Comparison of ENCODE assay signal across 18 cellular contexts in the genomic region with DNA sequence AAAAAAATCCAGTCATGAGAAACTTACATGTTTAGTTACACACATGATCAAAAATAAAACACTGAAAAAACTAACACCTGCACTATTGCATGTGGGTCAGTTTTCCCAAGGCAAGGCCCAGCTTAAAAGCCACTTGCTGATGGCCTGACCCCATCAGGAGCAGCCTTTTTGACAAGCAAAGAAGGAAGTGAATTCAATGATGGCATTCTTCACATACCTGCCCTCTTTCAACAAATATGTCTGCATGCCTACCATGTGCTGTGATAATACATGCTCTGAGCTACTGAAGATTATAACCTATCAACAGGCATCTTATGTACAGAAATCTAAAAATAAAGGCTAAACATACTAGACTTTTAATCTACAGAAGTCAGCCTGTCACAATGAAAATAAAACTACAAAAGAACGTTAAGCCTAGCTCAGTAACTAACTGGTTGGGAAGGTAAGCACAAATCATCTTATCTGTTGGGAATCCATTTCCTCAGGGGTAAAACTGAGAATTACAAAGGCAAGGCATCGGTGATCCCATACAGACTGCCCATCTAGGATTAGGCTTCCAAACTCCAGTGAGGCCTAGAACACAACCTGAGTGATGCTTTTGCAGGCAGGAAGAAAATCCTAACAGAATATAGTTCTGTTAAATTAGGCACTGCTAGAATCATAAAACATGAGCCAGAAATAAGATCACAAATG. TPM values are rescaled to one million over a fixed set of nuclear protein-coding genes. Genes with fewer than 3 reads are reported as not detected.
DNase-seq lines count a peak whose midpoint lies in the region; ATAC-seq and TF ChIP-seq lines count a peak whose summit lies in the region.
"Had no signal": no experiment of that assay in that cellular context is flagged by ENCODE, and none has a peak within 500 bp of the region (broad histone marks: within the 10 kb centered on the region; RNA-seq: fewer than 3 reads in every experiment).

No MANE protein-coding gene starts in this region.

- CTCF ChIA-PET in SK-N-SH (lab: Yijun Ruan, JAX), result interaction anchor here (0.7 to 5.9 kb wide), 5 partner anchors 10 to 106 kb away, joined by 3 to 30 read pairs (median 3); a partner anchor contains a TSS

- H3K27ac ChIP-seq in SK-N-SH (ENCODE audit: low read depth in 2 of 2, low read length in 1 of 2) (peak overlapping the region in 1 of 2 experiments; percentile 6; a peak in 2 of 4 replicates), esophagus squamous epithelium (peak overlapping the region in 3 of 4 donors; percentile 65 to 93 (median 67)), neuronal stem cell (replicated peaks; ENCODE audit: low read length) (peak overlapping the region; percentile 79)
- H3K27ac ChIP-seq: 22Rv1, hepatocyte had no signal

- no peak overlapping the region for H3K4me3 Mint-ChIP-seq in type B pancreatic cell
- H3K4me3 Mint-ChIP-seq: activated CD4-positive, alpha-beta memory T cell treated with anti-CD3 and anti-CD28 coated beads for 36 hours; CD4-positive, CD25-positive, alpha-beta regulatory T cell had no signal

- no peak overlapping the region for H2BK12ac ChIP-seq in neuronal stem cell (ENCODE audit: low read length)

- no peaks in the 10 kb centered on the region for H3K36me3 ChIP-seq in SK-N-SH (replicated peaks in 1 of 2; ENCODE audit: control insufficient read depth in 1 of 2, insufficient read depth in 2 of 2, low read length in 1 of 2)
- no peaks in the 10 kb centered on the region for H3K36me3 ChIP-seq in esophagus squamous epithelium
- no peaks in the 10 kb centered on the region for H3K36me3 ChIP-seq in neuronal stem cell (replicated peaks in 1 of 2; ENCODE audit: control insufficient read depth in 2 of 2, insufficient read depth in 2 of 2, low read length in 2 of 2)
- H3K36me3 ChIP-seq in mucosa of descending colon (ENCODE audit: low read depth), result no peaks in the 10 kb centered on the region

- intact Hi-C loops in esophagus squamous epithelium (cut with DNase I) (no loop called here), mucosa of descending colon (cut with DNase I, micrococcal nuclease) (no loop called here)

- peaks cover 12% of the 10 kb centered on the region for H3K4me1 Mint-ChIP-seq in type B pancreatic cell (ENCODE audit: unreplicated experiment)
- H3K4me1 Mint-ChIP-seq: CD4-positive, CD25-positive, alpha-beta regulatory T cell had no signal

- no peak overlapping the region for H3K18ac ChIP-seq in neuronal stem cell (ENCODE audit: low read length)

- H3K9me2 ChIP-seq in SK-N-SH, result no peaks in the 10 kb centered on the region

- TF ChIP-seq CTCF in SK-N-SH (IDR thresholded peaks at IDR 0.05) (no peak), esophagus squamous epithelium (IDR thresholded peaks at IDR 0.05) (no peak), type B pancreatic cell (conservative IDR thresholded peaks at IDR 0.05) (no peak), mucosa of descending colon (IDR thresholded peaks at IDR 0.05) (no peak)

- no peak overlapping the region for H3K4ac ChIP-seq in neuronal stem cell (ENCODE audit: low read length)

- H2BK5ac ChIP-seq in neuronal stem cell (ENCODE audit: low read length), result no peak overlapping the region

- H3K4me1 ChIP-seq in SK-N-SH (ENCODE audit: control insufficient read depth in 1 of 2, insufficient read depth in 2 of 2, low read depth in 1 of 2, low read length in 1 of 2) (peaks cover 10 to 18% of the 10 kb centered on the region in 2 experiments; a peak in 3 of 4 replicates), esophagus squamous epithelium (peaks cover 0 to 43% (median 12%) of the 10 kb centered on the region in 3 donors), neuronal stem cell (ENCODE audit: control insufficient read depth in 2 of 2, insufficient read depth in 1 of 2, low read depth in 1 of 2, low read length in 2 of 2) (peaks cover 0 to 8% of the 10 kb centered on the region in 2 donors), mucosa of descending colon (ENCODE audit: low read depth) (no peaks in the 10 kb centered on the region)

- H3K79me2 ChIP-seq in SK-N-SH (ENCODE audit: insufficient read depth), result peaks cover 35% of the 10 kb centered on the region

- no peaks in the 10 kb centered on the region for H3K27me3 Mint-ChIP-seq in type B pancreatic cell
- H3K27me3 Mint-ChIP-seq: activated CD4-positive, alpha-beta memory T cell treated with anti-CD3 and anti-CD28 coated beads for 36 hours had no signal

- H4K8ac ChIP-seq in neuronal stem cell (ENCODE audit: low read depth, low read length), result no peak overlapping the region

- H3K4me2 ChIP-seq in SK-N-SH, result no peak overlapping the region
- no peak overlapping the region for H3K4me2 ChIP-seq in neuronal stem cell (ENCODE audit: insufficient read depth, low read length, poor library complexity, severe bottlenecking)
- H3K4me2 ChIP-seq: hepatocyte had no signal

- H3K9ac ChIP-seq in SK-N-SH (no peak overlapping the region), neuronal stem cell (ENCODE audit: low read depth, low read length, poor library complexity) (no peak overlapping the region)

- WGBS in SK-N-SH (ENCODE audit: low lambda C conversion rate), result 46% methylated on average over 2 of the region's 2 CpGs
- WGBS in esophagus squamous epithelium, 2 donors, result 49 to 60% methylated on average over 2 of the region's 2 CpGs
- no CpG with 5 or more reads among the region's 2 CpGs for WGBS in neuronal stem cell (ENCODE audit: extremely low coverage in 2 of 2, insufficient read length in 2 of 2, insufficient replicate concordance in 1 of 2), 2 donors

- no peaks in the 10 kb centered on the region for H3K79me1 ChIP-seq in neuronal stem cell (ENCODE audit: low read depth, low read length)

- no peaks in the 10 kb centered on the region for H3K9me3 Mint-ChIP-seq in type B pancreatic cell
- H3K9me3 Mint-ChIP-seq: activated CD4-positive, alpha-beta memory T cell treated with anti-CD3 and anti-CD28 coated beads for 36 hours; CD4-positive, CD25-positive, alpha-beta regulatory T cell had no signal

- no peak for TF ChIP-seq POLR2A in esophagus squamous epithelium (IDR thresholded peaks at IDR 0.05)

- H3K4me3 ChIP-seq in SK-N-SH (ENCODE audit: low read depth in 2 of 2, low read length in 1 of 2), result no peak overlapping the region
- no peak overlapping the region for H3K4me3 ChIP-seq in esophagus squamous epithelium
- H3K4me3 ChIP-seq in neuronal stem cell (ENCODE audit: low read length in 2 of 2), result no peak overlapping the region
- H3K4me3 ChIP-seq in mucosa of descending colon, result no peak overlapping the region
- H3K4me3 ChIP-seq: hepatocyte had no signal

- POLR2A ChIA-PET in SK-N-SH (lab: Yijun Ruan, JAX), result interaction anchor here (0.6 kb wide), 1 partner anchor 8 kb away, joined by 3 read pairs; no protein-coding TSS in a partner anchor

- H2AFZ ChIP-seq in SK-N-SH (ENCODE audit: low read depth) (no peak overlapping the region), neuronal stem cell (ENCODE audit: low read length) (no peak overlapping the region)
- H2AFZ ChIP-seq: hepatocyte had no signal

- H2BK15ac ChIP-seq in neuronal stem cell (ENCODE audit: low read length), result no peak overlapping the region

- ATAC-seq in SK-N-SH treated with all-trans-retinoic acid at 6 μM for 48 hours (peak; percentile 60), mucosa of descending colon (no peak), HG03039 (IDR thresholded peaks at IDR 0.05; ENCODE audit: unreplicated experiment) (no peak)

- no peaks in the 10 kb centered on the region for H3K36me3 Mint-ChIP-seq in type B pancreatic cell
- H3K36me3 Mint-ChIP-seq: activated CD4-positive, alpha-beta memory T cell treated with anti-CD3 and anti-CD28 coated beads for 36 hours; CD4-positive, CD25-positive, alpha-beta regulatory T cell had no signal

- H3K27me3 ChIP-seq in SK-N-SH (ENCODE audit: insufficient read depth), result no peaks in the 10 kb centered on the region
- no peaks in the 10 kb centered on the region for H3K27me3 ChIP-seq in esophagus squamous epithelium
- H3K27me3 ChIP-seq in neuronal stem cell (ENCODE audit: control insufficient read depth in 3 of 3, insufficient read depth in 3 of 3, low read depth in 1 of 3, low read length in 3 of 3), result no peaks in the 10 kb centered on the region
- H3K27me3 ChIP-seq: hepatocyte had no signal

- peak overlapping the region; percentile 85 for H3K27ac Mint-ChIP-seq in type B pancreatic cell
- H3K27ac Mint-ChIP-seq: activated CD4-positive, alpha-beta memory T cell treated with anti-CD3 and anti-CD28 coated beads for 36 hours; CD4-positive, CD25-positive, alpha-beta regulatory T cell had no signal

- H3K14ac ChIP-seq in neuronal stem cell (ENCODE audit: low read length), result no peak overlapping the region

- H3K9me3 ChIP-seq in SK-N-SH, result no peaks in the 10 kb centered on the region
- no peaks in the 10 kb centered on the region for H3K9me3 ChIP-seq in esophagus squamous epithelium
- peaks cover 2 to 4% of the 10 kb centered on the region in 2 donors for H3K9me3 ChIP-seq in neuronal stem cell (replicated peaks in 1 of 2; ENCODE audit: control insufficient read depth in 2 of 2, insufficient read depth in 1 of 2, low read depth in 1 of 2, low read length in 2 of 2)
- no peaks in the 10 kb centered on the region for H3K9me3 ChIP-seq in mucosa of descending colon

- no peaks in the 10 kb centered on the region for H4K20me1 ChIP-seq in SK-N-SH (ENCODE audit: insufficient read depth)

- H3F3A ChIP-seq in SK-N-SH (replicated peaks; ENCODE audit: insufficient read depth), result no peaks in the 10 kb centered on the region

- no peak for TF ChIP-seq RAD21 in SK-N-SH (IDR thresholded peaks at IDR 0.05; ENCODE audit: low read length)

- no peak for TF ChIP-seq EP300 in SK-N-SH (IDR thresholded peaks at IDR 0.05; ENCODE audit: borderline replicate concordance in 1 of 2, low read depth in 1 of 2, low read length in 1 of 2)

- H3K23ac ChIP-seq in neuronal stem cell (ENCODE audit: low read depth, low read length, poor library complexity), result no peak overlapping the region

- no peak overlapping the region for H2BK120ac ChIP-seq in neuronal stem cell (ENCODE audit: low read depth, low read length)

- DNase-seq in SK-N-SH (no peak), esophagus squamous epithelium (lab: John Stamatoyannopoulos, UW) (no peak), neuronal stem cell (ENCODE audit: low spot score) (no peak), type B pancreatic cell (ENCODE audit: extremely low spot score, unreplicated experiment) (no peak), mucosa of descending colon (no peak), DMS153 treated with DMSO at 0.1 percent for 48 hours (lab: John Stamatoyannopoulos, UW; ENCODE audit: unreplicated experiment) (no peak)
- DNase-seq: activated CD4-positive, alpha-beta memory T cell treated with anti-CD3 and anti-CD28 coated beads for 36 hours; activated effector memory CD4-positive, alpha-beta T cell treated with Interleukin-2 at 50 U/mL for 16 hours; CD4-positive, CD25-positive, alpha-beta regulatory T cell; HCEC 1CT; NCI-H1417 treated with DMSO at 0.1 percent for 48 hours; NCI-H526; RPMI8226; stimulated activated naive CD4-positive, alpha-beta T cell had no signal

- no peak overlapping the region for H2AK5ac ChIP-seq in neuronal stem cell (ENCODE audit: low read depth, low read length)

- no peak overlapping the region for H4K91ac ChIP-seq in neuronal stem cell (ENCODE audit: low read depth, low read length, poor library complexity)

RNA-seq across cellular contexts. Expression of a gene that starts 14.5 kb away (rescaled TPM):
- 8.5 and 13.7 TPM in 2 replicates for polyA plus RNA-seq in SK-N-SH (2012; rRNA removed)
- polyA plus RNA-seq in SK-N-SH (2012; cell fraction: cytosol; rRNA removed), result 11.2 and 12.1 TPM in 2 replicates
- polyA plus RNA-seq in SK-N-SH (2012; cell fraction: nucleus; rRNA removed), result 5.4 and 9.9 TPM in 2 replicates
- total RNA-seq in esophagus squamous epithelium (10 to 100 TPM; 37.0 to 69.6 (median 44.7) TPM), type B pancreatic cell (ENCODE audit: low replicate concordance) (52.3 and 88.6 TPM in 2 replicates), mucosa of descending colon (100 to 1,000 TPM in 2 of 3 donors, 10 to 100 TPM in 1; 89.8 to 109 (median 107) TPM)
- polyA plus RNA-seq in neuronal stem cell (2013, experiment 1 of 2), result 21.1 TPM
- 21.2 TPM for polyA plus RNA-seq in neuronal stem cell (2013, experiment 2 of 2)
- polyA plus RNA-seq: CD4-positive, CD25-positive, alpha-beta regulatory T cell had no signal

RNA-seq across cellular contexts. Expression of a gene that starts 43.0 kb away (rescaled TPM):
- polyA plus RNA-seq in SK-N-SH (2012; rRNA removed), result 118 and 139 TPM in 2 replicates
- polyA plus RNA-seq in SK-N-SH (2012; cell fraction: cytosol; rRNA removed), result 136 and 148 TPM in 2 replicates
- 47.4 and 81.0 TPM in 2 replicates for polyA plus RNA-seq in SK-N-SH (2012; cell fraction: nucleus; rRNA removed)
- total RNA-seq in esophagus squamous epithelium, result 10 to 100 TPM; 31.5 to 57.7 (median 46.8) TPM
- 55.7 TPM for polyA plus RNA-seq in neuronal stem cell (2013, experiment 1 of 2)
- 55.9 TPM for polyA plus RNA-seq in neuronal stem cell (2013, experiment 2 of 2)
- 84.3 and 85.7 TPM in 2 replicates for total RNA-seq in type B pancreatic cell (ENCODE audit: low replicate concordance)
- 100 to 1,000 TPM in 1 of 3 donors, 10 to 100 TPM in 2; 67.9 to 103 (median 71.0) TPM for total RNA-seq in mucosa of descending colon
